In the genomic region with DNA sequence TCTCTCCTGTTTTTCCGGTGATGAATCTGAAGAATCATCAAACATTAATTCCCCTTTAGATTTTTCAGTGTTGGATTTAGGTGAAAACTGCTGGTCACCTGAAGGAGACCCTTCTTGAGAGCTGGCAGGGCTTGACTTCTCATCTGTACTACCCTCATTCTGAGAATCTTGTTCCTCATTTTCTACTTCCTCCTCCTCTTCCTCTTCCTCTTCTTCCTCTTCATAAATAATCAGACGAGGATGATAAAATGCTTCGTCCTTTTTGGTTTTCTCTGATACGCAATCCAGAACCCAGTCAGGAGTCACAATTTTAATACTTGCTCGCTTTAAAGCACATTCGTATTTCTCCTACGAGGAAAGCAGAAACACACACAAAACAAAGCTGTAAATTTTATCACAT, we compare ENCODE assay signal across 17 cellular contexts.
"Had no signal": no experiment of that assay in that cellular context is flagged by ENCODE, and none has a peak within 500 bp of the region (broad histone marks: within the 10 kb centered on the region; RNA-seq: fewer than 3 reads in every experiment).

No MANE protein-coding gene starts in this region.

- H3K27me3 Mint-ChIP-seq: activated CD4-positive, alpha-beta memory T cell treated with anti-CD3 and anti-CD28 coated beads for 36 hours; naive thymus-derived CD8-positive, alpha-beta T cell had no signal

- H3K9me3 ChIP-seq: esophagus squamous epithelium, psoas muscle, spleen had no signal

- H3K27ac ChIP-seq: cardiac muscle cell, esophagus squamous epithelium, psoas muscle had no signal

- H3K4me1 ChIP-seq: esophagus squamous epithelium, psoas muscle had no signal

- DNase-seq: activated CD4-positive, alpha-beta memory T cell treated with anti-CD3 and anti-CD28 coated beads for 36 hours; activated CD8-positive, alpha-beta memory T cell treated with anti-CD3 and anti-CD28 coated beads, Interleukin-2, amount 50 U/mL, for 4 hours; activated naive CD4-positive, alpha-beta T cell; esophagus squamous epithelium; foreskin fibroblast; head of caudate nucleus; left colon; naive thymus-derived CD8-positive, alpha-beta T cell; psoas muscle; spleen; stimulated activated CD4-positive, alpha-beta T cell treated with anti-CD3 and anti-CD28 coated beads, Interleukin-1b, Interleukin-23, amount 100 ng/mL, for 48 hours; stimulated activated naive CD4-positive, alpha-beta T cell; trophoblast cell had no signal

- H3K4me3 Mint-ChIP-seq: activated CD4-positive, alpha-beta memory T cell treated with anti-CD3 and anti-CD28 coated beads for 36 hours; activated T-helper 1 cell treated with anti-CD3 and anti-CD28 coated beads, Interleukin-12 subunit alpha, Interleukin-12 subunit beta, Interleukin-2, Interleukin-4 antibody, amounts not matched to agents 30 ng/mL and 10 ng/mL and 1 ng/mL, durations not matched to agents 14 hours and 24 hours and 36 hours; naive thymus-derived CD8-positive, alpha-beta T cell; T-helper 1 cell treated with Interleukin-12 subunit alpha and Interleukin-12 subunit beta and Interleukin-4 antibody, amounts not matched to agents 30 μg/mL and 1 μg/mL, for 36 hours had no signal

- ATAC-seq: left colon; naive thymus-derived CD8-positive, alpha-beta T cell; psoas muscle; sciatic nerve had no signal

- H3K4me3 ChIP-seq: cardiac muscle cell, esophagus squamous epithelium, psoas muscle, spleen had no signal

- H3K27ac Mint-ChIP-seq: activated CD4-positive, alpha-beta memory T cell treated with anti-CD3 and anti-CD28 coated beads for 36 hours; activated T-helper 1 cell treated with anti-CD3 and anti-CD28 coated beads, Interleukin-12 subunit alpha, Interleukin-12 subunit beta, Interleukin-2, Interleukin-4 antibody, amounts not matched to agents 30 ng/mL and 10 ng/mL and 1 ng/mL, durations not matched to agents 14 hours and 24 hours and 36 hours; T-helper 1 cell treated with Interleukin-12 subunit alpha and Interleukin-12 subunit beta and Interleukin-4 antibody, amounts not matched to agents 30 μg/mL and 1 μg/mL, for 36 hours had no signal

- H3K9me3 Mint-ChIP-seq: activated CD4-positive, alpha-beta memory T cell treated with anti-CD3 and anti-CD28 coated beads for 36 hours; activated T-helper 1 cell treated with anti-CD3 and anti-CD28 coated beads, Interleukin-12 subunit alpha, Interleukin-12 subunit beta, Interleukin-2, Interleukin-4 antibody, amounts not matched to agents 30 ng/mL and 10 ng/mL and 1 ng/mL, durations not matched to agents 14 hours and 24 hours and 36 hours; naive thymus-derived CD8-positive, alpha-beta T cell; T-helper 1 cell treated with Interleukin-12 subunit alpha and Interleukin-12 subunit beta and Interleukin-4 antibody, amounts not matched to agents 30 μg/mL and 1 μg/mL, for 36 hours had no signal

- H3K27me3 ChIP-seq: cardiac muscle cell, esophagus squamous epithelium, spleen had no signal
